16 cellular contexts compared by ENCODE assay signal in the genomic region with DNA sequence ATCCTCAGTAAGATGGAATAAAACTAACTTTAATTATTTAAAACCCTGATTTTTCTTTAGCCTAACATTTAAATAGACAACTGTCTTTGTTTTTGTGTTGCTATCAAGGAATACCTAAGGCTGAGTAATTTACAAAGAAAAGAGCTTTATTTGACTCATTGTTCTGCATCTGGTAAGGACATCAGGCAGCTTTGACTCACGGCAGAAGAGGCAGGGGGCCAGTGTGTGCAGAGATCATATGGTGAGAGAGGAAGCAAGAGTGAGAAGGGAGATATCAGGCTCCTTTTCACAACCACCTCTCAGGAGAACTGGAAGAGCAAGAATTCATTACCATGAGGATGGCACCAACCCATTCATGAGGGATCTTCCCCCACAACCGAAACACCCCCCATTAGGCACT.
DNase-seq lines count a peak whose midpoint lies in the region; ATAC-seq, FAIRE-seq and TF ChIP-seq lines count a peak whose summit lies in the region.
"Had no signal": no experiment of that assay in that cellular context is flagged by ENCODE, and none has a peak within 500 bp of the region (broad histone marks: within the 10 kb centered on the region; RNA-seq: fewer than 3 reads in every experiment).

No MANE protein-coding gene starts in this region.

- H3K79me1 ChIP-seq in H1 (ENCODE audit: low read depth, low read length) (no peaks in the 10 kb centered on the region), mesendoderm (ENCODE audit: low read length) (no peaks in the 10 kb centered on the region)

- H2AK5ac ChIP-seq in H1 (ENCODE audit: low read depth, low read length) (no peak overlapping the region), mesendoderm (ENCODE audit: low read length) (no peak overlapping the region)

- H3K9ac ChIP-seq in H1 (replicated peaks in 1 of 4; ENCODE audit: extremely low read depth in 1 of 4, low read depth in 3 of 4, low read length in 3 of 4): no peak overlapping the region
- H3K9ac ChIP-seq in mesendoderm (ENCODE audit: low read length): no peak overlapping the region

- 53% methylated on average over 2 of the region's 2 CpGs; no CpG with 5 or more reads in 1 of the 2 experiments for WGBS in H1 (ENCODE audit: extremely low coverage in 1 of 2, insufficient coverage in 1 of 2, insufficient read length in 1 of 2, insufficient replicate concordance in 2 of 2, low coverage in 1 of 2, low lambda C conversion rate in 2 of 2, missing lambda C conversion rate in 1 of 2), 2 experiments
- WGBS in mesendoderm (ENCODE audit: extremely low coverage, insufficient coverage, low lambda C conversion rate): no CpG with 5 or more reads among the region's 2 CpGs

- ATAC-seq in GM21786 (IDR thresholded peaks at IDR 0.05; ENCODE audit: unreplicated experiment): no peak
- ATAC-seq in CD8-positive, alpha-beta T cell: no peak
- ATAC-seq: A549 had no signal

- no peak overlapping the region for H4K8ac ChIP-seq in H1 (ENCODE audit: extremely low read depth, insufficient read depth, low read length)
- no peak overlapping the region for H4K8ac ChIP-seq in mesendoderm (ENCODE audit: low read depth, low read length)

- H3K4me3 ChIP-seq in H1 (ENCODE audit: extremely low read depth in 1 of 4, insufficient read depth in 2 of 4, low read depth in 3 of 4, low read length in 4 of 4): no peak overlapping the region
- no peak overlapping the region for H3K4me3 ChIP-seq in mesendoderm (ENCODE audit: low read length)
- H3K4me3 ChIP-seq in CD8-positive, alpha-beta T cell (ENCODE audit: low read depth, low read length): no peak overlapping the region
- H3K4me3 ChIP-seq: A549, cardiac muscle cell, SJSA1 had no signal

- H3K4ac ChIP-seq in H1 (replicated peaks; ENCODE audit: insufficient read length, low read depth, low read length) (no peak overlapping the region), mesendoderm (ENCODE audit: low read depth, low read length) (no peak overlapping the region)

- no peaks in the 10 kb centered on the region for H3K4me1 Mint-ChIP-seq in CD8-positive, alpha-beta T cell (ENCODE audit: low read depth)
- H3K4me1 Mint-ChIP-seq in glutamatergic neuron (ENCODE audit: low read depth, unreplicated experiment): peaks cover 8% of the 10 kb centered on the region

- CTCF ChIA-PET in H1 (lab: Charles Lee; ENCODE audit: partially characterized antibody): interaction anchor here (0.7 to 1.6 kb wide), 6 partner anchors 9 to 1289 kb away, joined by 3 to 4 read pairs (median 3); no protein-coding TSS in a partner anchor
- CTCF ChIA-PET in CD8-positive, alpha-beta T cell (lab: Charles Lee): no interaction called here

- no peak overlapping the region for H3K27ac ChIP-seq in H1 (ENCODE audit: low read depth, low read length)
- no peak overlapping the region for H3K27ac ChIP-seq in mesendoderm (ENCODE audit: low read depth, low read length)
- H3K27ac ChIP-seq in CD8-positive, alpha-beta T cell (ENCODE audit: low read depth, low read length): no peak overlapping the region
- H3K27ac ChIP-seq: A549, cardiac muscle cell, SJSA1 had no signal

- no peak overlapping the region for H3K56ac ChIP-seq in H1 (replicated peaks; ENCODE audit: insufficient read length, low read depth, low read length)
- H3K56ac ChIP-seq in mesendoderm (ENCODE audit: low read length): no peak overlapping the region

- no peaks in the 10 kb centered on the region for H3K9me3 Mint-ChIP-seq in CD8-positive, alpha-beta T cell
- H3K9me3 Mint-ChIP-seq in glutamatergic neuron (ENCODE audit: unreplicated experiment): peaks cover 2% of the 10 kb centered on the region

- POLR2A ChIA-PET in H1 (lab: Charles Lee; ENCODE audit: partially characterized antibody): interaction anchor here (0.7 kb wide), 1 partner anchor 16 kb away, joined by 3 read pairs; no protein-coding TSS in a partner anchor
- POLR2A ChIA-PET in CD8-positive, alpha-beta T cell (lab: Charles Lee): no interaction called here

- no peak overlapping the region for H3K23ac ChIP-seq in H1 (ENCODE audit: insufficient read length)
- H3K23ac ChIP-seq in mesendoderm (ENCODE audit: low read length): no peak overlapping the region

- no peak for TF ChIP-seq CTCF in H1 (IDR thresholded peaks at IDR 0.05; ENCODE audit: control extremely low read depth in 1 of 3, insufficient read depth in 1 of 3, low read depth in 1 of 3, low read length in 3 of 3)
- TF ChIP-seq CTCF in CD8-positive, alpha-beta T cell (IDR thresholded peaks at IDR 0.05): no peak
- no peak for TF ChIP-seq CTCF in glutamatergic neuron (IDR thresholded peaks at IDR 0.05; ENCODE audit: partially characterized antibody, unreplicated experiment)

- H3K14ac ChIP-seq in H1 (ENCODE audit: insufficient read length): no peak overlapping the region

- H3K4me1 ChIP-seq in H1 (replicated peaks in 1 of 4; ENCODE audit: control insufficient read depth in 3 of 4, insufficient read depth in 4 of 4, low read length in 3 of 4): peaks cover 0 to 8% (median 5%) of the 10 kb centered on the region in 4 experiments; a peak in 3 of 7 replicates
- H3K4me1 ChIP-seq in mesendoderm (ENCODE audit: control insufficient read depth, low read depth, low read length): peaks cover 4% of the 10 kb centered on the region
- no peaks in the 10 kb centered on the region for H3K4me1 ChIP-seq in CD8-positive, alpha-beta T cell (ENCODE audit: insufficient read depth, low read length)
- H3K4me1 ChIP-seq: A549, SJSA1 had no signal

- H4K91ac ChIP-seq in H1 (replicated peaks; ENCODE audit: insufficient read length, low read length): no peak overlapping the region

- no peak overlapping the region for H3K27ac Mint-ChIP-seq in CD8-positive, alpha-beta T cell
- no peak overlapping the region for H3K27ac Mint-ChIP-seq in glutamatergic neuron (ENCODE audit: unreplicated experiment)

- H2BK120ac ChIP-seq in H1 (replicated peaks; ENCODE audit: low read depth, low read length) (no peak overlapping the region), mesendoderm (ENCODE audit: low read depth, low read length) (no peak overlapping the region)

- H3K36me3 ChIP-seq in H1 (ENCODE audit: control insufficient read depth in 2 of 4, insufficient read depth in 4 of 4, low read length in 3 of 4) (no peaks in the 10 kb centered on the region), mesendoderm (ENCODE audit: control insufficient read depth, insufficient read depth, low read length) (no peaks in the 10 kb centered on the region)
- H3K36me3 ChIP-seq in CD8-positive, alpha-beta T cell (ENCODE audit: insufficient read depth, low read length): no peaks in the 10 kb centered on the region
- H3K36me3 ChIP-seq: cardiac muscle cell, SJSA1 had no signal

- H3K18ac ChIP-seq in H1 (ENCODE audit: extremely low read depth, low read length) (no peak overlapping the region), mesendoderm (ENCODE audit: low read length) (no peak overlapping the region)

- no peak overlapping the region for H2BK20ac ChIP-seq in H1 (ENCODE audit: low read length)

- no peaks in the 10 kb centered on the region for H3K9me3 ChIP-seq in H1 (ENCODE audit: insufficient read depth in 2 of 2, low read depth in 1 of 2, low read length in 1 of 2)
- no peaks in the 10 kb centered on the region for H3K9me3 ChIP-seq in CD8-positive, alpha-beta T cell (ENCODE audit: low read length)
- H3K9me3 ChIP-seq: A549, SJSA1 had no signal

- no peaks in the 10 kb centered on the region for H3K27me3 Mint-ChIP-seq in CD8-positive, alpha-beta T cell (ENCODE audit: low read depth)
- no peaks in the 10 kb centered on the region for H3K27me3 Mint-ChIP-seq in glutamatergic neuron (ENCODE audit: unreplicated experiment)

- TF ChIP-seq EP300 in H1 (IDR thresholded peaks at IDR 0.05; ENCODE audit: borderline replicate concordance in 1 of 2, low read depth in 2 of 2, low read length in 2 of 2): no peak

- no peaks in the 10 kb centered on the region for H4K20me1 ChIP-seq in H1 (replicated peaks in 1 of 2; ENCODE audit: control insufficient read depth in 1 of 2, insufficient read depth in 2 of 2, low read length in 2 of 2)

- no peaks in the 10 kb centered on the region for H3K23me2 ChIP-seq in H1 (ENCODE audit: low read depth, low read length)

- no peak overlapping the region for H2BK5ac ChIP-seq in H1 (ENCODE audit: low read depth, low read length)
- H2BK5ac ChIP-seq in mesendoderm (ENCODE audit: low read length): no peak overlapping the region

- no peaks in the 10 kb centered on the region for H3K79me2 ChIP-seq in H1 (ENCODE audit: control insufficient read depth in 1 of 2, insufficient read depth in 2 of 2, low read length in 2 of 2)
- no peaks in the 10 kb centered on the region for H3K79me2 ChIP-seq in mesendoderm (ENCODE audit: control insufficient read depth, insufficient read depth, low read length)

- no peak overlapping the region for H4K5ac ChIP-seq in H1 (ENCODE audit: insufficient read length, low read depth, low read length)
- H4K5ac ChIP-seq in mesendoderm (ENCODE audit: low read length): no peak overlapping the region

- TF ChIP-seq POLR2A in H1 (IDR thresholded peaks at IDR 0.05; ENCODE audit: control extremely low read depth in 1 of 2, low read depth in 2 of 2, low read length in 2 of 2): no peak

- H3K4me3 Mint-ChIP-seq in CD8-positive, alpha-beta T cell: no peak overlapping the region
- H3K4me3 Mint-ChIP-seq in glutamatergic neuron (ENCODE audit: unreplicated experiment): no peak overlapping the region

- H2BK12ac ChIP-seq in H1 (ENCODE audit: low read depth, low read length): no peak overlapping the region

- no peaks in the 10 kb centered on the region for H3K36me3 Mint-ChIP-seq in CD8-positive, alpha-beta T cell
- H3K36me3 Mint-ChIP-seq in glutamatergic neuron (ENCODE audit: unreplicated experiment): no peaks in the 10 kb centered on the region

- no peak overlapping the region for H2BK15ac ChIP-seq in H1 (ENCODE audit: low read length)
- no peak overlapping the region for H2BK15ac ChIP-seq in mesendoderm (replicated peaks; ENCODE audit: low read depth)

- no peak for TF ChIP-seq RAD21 in H1 (IDR thresholded peaks at IDR 0.05 in 1 of 2, conservative IDR thresholded peaks at IDR 0.05 in 1 of 2; ENCODE audit: low read depth in 2 of 2, low read length in 2 of 2)

- DNase-seq in AG20443 (ENCODE audit: low spot score) (peak; percentile 9), NCI-H69 (lab: John Stamatoyannopoulos, UW) (peak; percentile 42), H1 (ENCODE audit: low read depth in 1 of 2, low spot score in 2 of 2) (no peak), mesendoderm (peak; percentile 64), hippocampal formation (lab: John Stamatoyannopoulos, UW) (no peak), glutamatergic neuron (no peak)
- no peak for DNase-seq in CD8-positive, alpha-beta T cell
- DNase-seq: activated gamma-delta T cell treated with Interleukin-2 at 50 U/mL for 16 hours; Kasumi-1; NCI-H2029; NK-92 treated with Interleukin-12 subunit alpha and Interleukin-12 subunit beta, amount 100 ng/mL, for 24 hours had no signal

- FAIRE-seq in H1 (lab: Jason Lieb, UNC): no peak
- FAIRE-seq: A549, endometrium had no signal

- H3K4me2 ChIP-seq in H1 (ENCODE audit: insufficient read depth in 1 of 2, low read depth in 2 of 2, low read length in 2 of 2) (peak overlapping the region; percentile 18 to 22; a peak in 1 of 4 replicates), mesendoderm (ENCODE audit: low read length) (no peak overlapping the region)
- H3K4me2 ChIP-seq: A549 had no signal

- H2AFZ ChIP-seq in H1 (ENCODE audit: low read length): no peak overlapping the region

- intact Hi-C loops in CD8-positive, alpha-beta T cell (cut with DNase I, micrococcal nuclease): no loop called here

- H3K27me3 ChIP-seq in H1 (replicated peaks in 1 of 4; ENCODE audit: control insufficient read depth in 3 of 4, extremely low read depth in 1 of 4, insufficient read depth in 3 of 4, low read length in 3 of 4) (no peaks in the 10 kb centered on the region), mesendoderm (ENCODE audit: insufficient read depth, low read length, poor library complexity) (no peaks in the 10 kb centered on the region)
- no peaks in the 10 kb centered on the region for H3K27me3 ChIP-seq in CD8-positive, alpha-beta T cell (ENCODE audit: insufficient read depth, low read length)
- H3K27me3 ChIP-seq: cardiac muscle cell had no signal

Comparison
In these comparisons a context has a peak if more than half of its experiments do, and no peak if none do; other contexts are left out.
1. DNase-seq: peak in AG20443 (single experiment), NCI-H69 (single experiment) and mesendoderm (single experiment); none in H1 (0 of 2), hippocampal formation (0 of 2), CD8-positive, alpha-beta T cell (0 of 7) and glutamatergic neuron (single experiment).